In genomic region chr15:76345880-76346665, GRCh38 we compare ENCODE assay signal across 1 cellular context.
A peak's percentile ranks its signal among the peaks of the same experiment; 100 is the strongest.
TF ChIP-seq lines count a peak whose summit lies in the region.

No MANE protein-coding gene starts in this region.

TF ChIP-seq in HepG2, 621 proteins besides CTCF, POLR2A, EP300 and RAD21 (continued from another document and continues in another):
- TF ChIP-seq NFE2L2 (IDR thresholded peaks at IDR 0.05; ENCODE audit: low read length) (no peak), CHD4 (IDR thresholded peaks at IDR 0.05; ENCODE audit: borderline replicate concordance, low read length) (no peak), GATAD2A (CRISPR knock-in tag; IDR thresholded peaks at IDR 0.05) (peak; percentile 12; the same call in 1 of the 2 replicates), GPBP1L1 (CRISPR knock-in tag; IDR thresholded peaks at IDR 0.05) (no peak), ZBED4 (CRISPR knock-in tag; IDR thresholded peaks at IDR 0.05; ENCODE audit: borderline replicate concordance) (no peak), KDM5B (CRISPR knock-in tag; IDR thresholded peaks at IDR 0.05; ENCODE audit: borderline replicate concordance) (peak; percentile 58; the same call in 1 of the 2 replicates), ZNF777 (CRISPR knock-in tag; IDR thresholded peaks at IDR 0.05) (peak; percentile 93), PREB (CRISPR knock-in tag; IDR thresholded peaks at IDR 0.05) (no peak), DMAP1 (CRISPR knock-in tag; IDR thresholded peaks at IDR 0.05) (peak; percentile 31; the same call in 1 of the 2 replicates), ZNF639 (CRISPR knock-in tag; conservative IDR thresholded peaks at IDR 0.05) (peak; percentile 27; the same call in 1 of the 2 replicates), TCF7 (IDR thresholded peaks at IDR 0.05; ENCODE audit: low read depth) (no peak), ZNF672 (CRISPR knock-in tag; IDR thresholded peaks at IDR 0.05) (no peak), ZNF704 (CRISPR knock-in tag; IDR thresholded peaks at IDR 0.05; ENCODE audit: borderline replicate concordance) (0 out of 2 replicates have a peak, but pooled peaks have one; percentile 23), ZNF230 (CRISPR knock-in tag; IDR thresholded peaks at IDR 0.05) (0 out of 2 replicates have a peak, but pooled peaks have one; percentile 38), ZNF605 (CRISPR knock-in tag; IDR thresholded peaks at IDR 0.05) (peak; percentile 48), IKZF4 (CRISPR knock-in tag; IDR thresholded peaks at IDR 0.05; ENCODE audit: borderline replicate concordance, low read depth, not compliant biosample characterization) (no peak), TIGD3 (CRISPR knock-in tag; IDR thresholded peaks at IDR 0.05; ENCODE audit: borderline replicate concordance) (0 out of 2 replicates have a peak, but pooled peaks have one; percentile 34), SP1 (IDR thresholded peaks at IDR 0.05) (no peak), SP1 (CRISPR knock-in tag; IDR thresholded peaks at IDR 0.05) (no peak), ZNF549 (CRISPR knock-in tag; IDR thresholded peaks at IDR 0.05) (no peak), DNMT3B (CRISPR knock-in tag; conservative IDR thresholded peaks at IDR 0.05) (no peak), JDP2 (CRISPR knock-in tag; IDR thresholded peaks at IDR 0.05; ENCODE audit: borderline replicate concordance) (no peak; the same call in 1 of the 2 replicates), ZFP90 (CRISPR knock-in tag; IDR thresholded peaks at IDR 0.05; ENCODE audit: borderline replicate concordance) (0 out of 2 replicates have a peak, but pooled peaks have one; percentile 75), ZNF124 (CRISPR knock-in tag; IDR thresholded peaks at IDR 0.05) (no peak), KLF9 (CRISPR knock-in tag; IDR thresholded peaks at IDR 0.05; ENCODE audit: low read depth) (no peak), BORCS8-MEF2B (CRISPR knock-in tag; IDR thresholded peaks at IDR 0.05) (0 out of 2 replicates have a peak, but pooled peaks have one; percentile 20), MED1 (CRISPR knock-in tag; IDR thresholded peaks at IDR 0.05) (no peak), GLI4 (CRISPR knock-in tag; IDR thresholded peaks at IDR 0.05; ENCODE audit: borderline replicate concordance) (peak; percentile 80; the same call in 1 of the 2 replicates), ZNF776 (CRISPR knock-in tag; IDR thresholded peaks at IDR 0.05) (no peak), PPARG (CRISPR knock-in tag; conservative IDR thresholded peaks at IDR 0.05) (no peak), HNRNPLL (IDR thresholded peaks at IDR 0.05; ENCODE audit: low read depth, low read length, poor library complexity, severe bottlenecking) (peak; percentile 92), ZNF781 (CRISPR knock-in tag; IDR thresholded peaks at IDR 0.05; ENCODE audit: borderline replicate concordance, not compliant biosample characterization) (no peak), JUNB (CRISPR knock-in tag; IDR thresholded peaks at IDR 0.05; ENCODE audit: borderline replicate concordance) (no peak), NKX3-1 (CRISPR knock-in tag; IDR thresholded peaks at IDR 0.05) (no peak), NFKB2 (CRISPR knock-in tag; IDR thresholded peaks at IDR 0.05; ENCODE audit: borderline replicate concordance) (peak; percentile 50; the same call in 1 of the 2 replicates), HNF4A (CRISPR knock-in tag; IDR thresholded peaks at IDR 0.05) (peak; percentile 15; the same call in 1 of the 2 replicates), FOXA3 (CRISPR knock-in tag; IDR thresholded peaks at IDR 0.05) (no peak), POLR2AphosphoS5 (IDR thresholded peaks at IDR 0.05; ENCODE audit: low read depth, low read length) (peak; percentile 26; the same call in 1 of the 2 replicates), ZNF205 (CRISPR knock-in tag; IDR thresholded peaks at IDR 0.05) (no peak), FOXA1 (IDR thresholded peaks at IDR 0.05) (no peak), FOXA1 (CRISPR knock-in tag; IDR thresholded peaks at IDR 0.05) (no peak), SALL2 (CRISPR knock-in tag; IDR thresholded peaks at IDR 0.05) (peak; percentile 20; the same call in 1 of the 2 replicates), ZNF20 (CRISPR knock-in tag; IDR thresholded peaks at IDR 0.05) (no peak), PLRG1 (conservative IDR thresholded peaks at IDR 0.05) (no peak), PHF5A (CRISPR knock-in tag; IDR thresholded peaks at IDR 0.05; ENCODE audit: low read depth, unreplicated experiment) (no peak), FUBP1 (CRISPR knock-in tag; IDR thresholded peaks at IDR 0.05; ENCODE audit: borderline replicate concordance) (no peak), ZNF430 (CRISPR knock-in tag; IDR thresholded peaks at IDR 0.05) (no peak), SNAI1 (CRISPR knock-in tag; IDR thresholded peaks at IDR 0.05; ENCODE audit: borderline replicate concordance) (no peak; the same call in 1 of the 2 replicates), ZFP36L1 (CRISPR knock-in tag; IDR thresholded peaks at IDR 0.05) (no peak), RFX3 (CRISPR knock-in tag; IDR thresholded peaks at IDR 0.05) (no peak), ZNF83 (CRISPR knock-in tag; IDR thresholded peaks at IDR 0.05; ENCODE audit: borderline replicate concordance) (no peak; the same call in 1 of the 2 replicates), AGO2 (optimal IDR thresholded peaks at IDR 0.05; ENCODE audit: low read depth, low read length) (peak; percentile 83), PAWR (CRISPR knock-in tag; IDR thresholded peaks at IDR 0.05; ENCODE audit: borderline replicate concordance) (no peak), CCAR2 (optimal IDR thresholded peaks at IDR 0.05; ENCODE audit: low read depth, low read length) (no peak), TP53 (CRISPR knock-in tag; conservative IDR thresholded peaks at IDR 0.05) (no peak), NFIB (CRISPR knock-in tag; IDR thresholded peaks at IDR 0.05; ENCODE audit: borderline replicate concordance) (no peak), ZBTB39 (CRISPR knock-in tag; IDR thresholded peaks at IDR 0.05) (0 out of 2 replicates have a peak, but pooled peaks have one; percentile 48)
